ENCODE assay signal across 1 cellular context in the genomic region with DNA sequence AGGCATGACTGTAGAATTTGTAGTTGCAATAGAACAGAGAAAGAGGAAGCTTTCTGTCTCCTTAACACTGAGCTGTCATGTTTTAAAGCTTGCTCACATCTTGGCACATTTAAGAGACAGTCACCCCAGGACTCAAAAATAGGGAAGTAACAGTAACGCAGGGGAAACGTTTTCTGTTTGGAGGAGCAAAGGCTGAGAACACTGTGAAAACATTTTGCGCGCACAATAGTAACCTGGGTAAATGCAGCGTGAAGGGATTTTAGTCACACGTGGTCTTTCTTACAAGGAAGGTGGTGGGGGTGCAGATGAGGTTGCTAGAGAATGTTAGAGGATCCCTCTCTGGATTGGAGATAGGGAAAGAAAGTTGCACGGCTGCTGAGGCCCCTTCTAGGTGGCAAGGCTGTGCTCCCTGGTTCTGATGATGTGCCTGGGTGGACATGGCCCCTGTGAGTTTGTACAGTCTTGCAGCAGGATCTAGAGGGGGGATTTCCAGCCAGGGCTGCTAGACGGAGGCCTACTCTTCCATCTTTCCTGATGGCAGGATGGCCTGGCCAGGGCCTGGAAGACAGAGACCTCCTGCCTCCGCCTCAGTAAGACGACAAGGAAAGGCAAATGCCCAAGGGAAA.
TF ChIP-seq lines count a peak whose summit lies in the region.

No MANE protein-coding gene starts in this region.

TF ChIP-seq in GM12878, 131 proteins besides CTCF, POLR2A, EP300 and RAD21 (continued from another document):
- peak in 1 of 2 experiments; percentile 26; a peak in 1 of 4 replicates for TF ChIP-seq ETV6 (conservative IDR thresholded peaks at IDR 0.05 in 1 of 2, IDR thresholded peaks at IDR 0.05 in 1 of 2; ENCODE audit: borderline replicate concordance in 1 of 2, low read depth in 1 of 2)
- peak; percentile 63; the same call in 1 of the 2 replicates for TF ChIP-seq MTA3 (IDR thresholded peaks at IDR 0.05; ENCODE audit: borderline replicate concordance, low read length)
- no peak for TF ChIP-seq JUND (IDR thresholded peaks at IDR 0.05; ENCODE audit: low read depth, low read length)
- TF ChIP-seq POLR2AphosphoS2 (IDR thresholded peaks at IDR 0.05; ENCODE audit: low read depth, low read length), result 0 out of 2 replicates have a peak, but pooled peaks have one; percentile 21
- TF ChIP-seq NFXL1 (IDR thresholded peaks at IDR 0.05; ENCODE audit: borderline replicate concordance), result no peak
- peak; percentile 71; the same call in 1 of the 2 replicates for TF ChIP-seq PML (IDR thresholded peaks at IDR 0.05; ENCODE audit: low read length)
- peak; percentile 33; the same call in 1 of the 2 replicates for TF ChIP-seq DPF2 (IDR thresholded peaks at IDR 0.05)
- TF ChIP-seq RUNX3 (IDR thresholded peaks at IDR 0.05; ENCODE audit: low read length), result no peak
- TF ChIP-seq RB1 (IDR thresholded peaks at IDR 0.05; ENCODE audit: borderline replicate concordance), result no peak
- TF ChIP-seq IKZF1 (conservative IDR thresholded peaks at IDR 0.05), result peak; percentile 58; the same call in 1 of the 2 replicates
- no peak for TF ChIP-seq RCOR1 (conservative IDR thresholded peaks at IDR 0.05; ENCODE audit: low read depth, low read length)
- 0 out of 2 replicates have a peak, but pooled peaks have one; percentile 29 for TF ChIP-seq ATF7 (IDR thresholded peaks at IDR 0.05; ENCODE audit: low read depth)
- TF ChIP-seq, protein P1, sequence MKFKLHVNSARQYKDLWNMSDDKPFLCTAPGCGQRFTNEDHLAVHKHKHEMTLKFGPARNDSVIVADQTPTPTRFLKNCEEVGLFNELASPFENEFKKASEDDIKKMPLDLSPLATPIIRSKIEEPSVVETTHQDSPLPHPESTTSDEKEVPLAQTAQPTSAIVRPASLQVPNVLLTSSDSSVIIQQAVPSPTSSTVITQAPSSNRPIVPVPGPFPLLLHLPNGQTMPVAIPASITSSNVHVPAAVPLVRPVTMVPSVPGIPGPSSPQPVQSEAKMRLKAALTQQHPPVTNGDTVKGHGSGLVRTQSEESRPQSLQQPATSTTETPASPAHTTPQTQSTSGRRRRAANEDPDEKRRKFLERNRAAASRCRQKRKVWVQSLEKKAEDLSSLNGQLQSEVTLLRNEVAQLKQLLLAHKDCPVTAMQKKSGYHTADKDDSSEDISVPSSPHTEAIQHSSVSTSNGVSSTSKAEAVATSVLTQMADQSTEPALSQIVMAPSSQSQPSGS (IDR thresholded peaks at IDR 0.05; ENCODE audit: low read length), result 0 out of 2 replicates have a peak, but pooled peaks have one; percentile 42
- TF ChIP-seq SPI1 (IDR thresholded peaks at IDR 0.05; ENCODE audit: borderline replicate concordance, insufficient read depth, low read depth, low read length), result peak; percentile 34; the same call in 1 of the 2 replicates
- 0 out of 2 replicates have a peak, but pooled peaks have one; percentile 21 for TF ChIP-seq CREB1 (IDR thresholded peaks at IDR 0.05; ENCODE audit: low read depth)
- TF ChIP-seq ZNF622 (IDR thresholded peaks at IDR 0.05), result no peak
- TF ChIP-seq CHD2 (IDR thresholded peaks at IDR 0.05; ENCODE audit: borderline replicate concordance, low read depth, low read length), result 0 out of 2 replicates have a peak, but pooled peaks have one; percentile 14
- TF ChIP-seq IKZF2 (IDR thresholded peaks at IDR 0.05), result peak; percentile 27 to 53; a peak in 2 of 4 replicates
- TF ChIP-seq SUPT20H (IDR thresholded peaks at IDR 0.05; ENCODE audit: borderline replicate concordance, control insufficient read depth, low read depth, low read length), result no peak
